ENCODE assay signal across 16 cellular contexts in the genomic region with DNA sequence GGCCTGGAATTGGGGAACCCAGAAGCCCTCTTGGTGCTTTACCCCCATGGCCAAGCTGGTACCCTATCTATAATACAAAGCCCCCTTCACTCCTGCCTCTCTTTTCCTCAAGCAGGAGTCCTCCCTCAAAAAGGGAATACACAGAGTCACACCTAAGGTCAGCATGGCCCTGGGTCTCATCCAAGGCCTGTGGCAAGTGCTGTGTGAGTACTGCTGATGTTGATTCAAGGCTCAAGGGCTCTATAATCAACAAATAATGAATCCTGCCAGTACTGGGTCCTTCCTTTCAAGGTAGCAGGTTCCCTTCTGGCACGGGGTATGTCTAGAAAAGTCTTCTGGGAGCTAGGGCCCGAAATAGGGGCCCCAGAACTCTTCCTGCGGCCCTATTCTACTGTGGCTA.
DNase-seq lines count a peak whose midpoint lies in the region; ATAC-seq and TF ChIP-seq lines count a peak whose summit lies in the region.
"Had no signal": no experiment of that assay in that cellular context is flagged by ENCODE, and none has a peak within 500 bp of the region (broad histone marks: within the 10 kb centered on the region; RNA-seq: fewer than 3 reads in every experiment).

No MANE protein-coding gene starts in this region.

- H3K9me3 ChIP-seq in lower lobe of right lung, result no peaks in the 10 kb centered on the region

- CTCF ChIA-PET in activated CD8-positive, alpha-beta T cell treated with anti-CD3 and anti-CD28 coated beads, Interleukin-2, amount 10 ng/mL, durations not matched to agents 7 days and 5 days (lab: Charles Lee), result no interaction called here

- H3K27me3 Mint-ChIP-seq in stimulated activated memory B cell treated with anti-CD40 and anti-IgM and Interleukin-4, amounts not matched to agents 10 μg/mL and 1 μg/mL and 100 μg/mL, for 72 hours, result peaks cover 48% of the 10 kb centered on the region
- H3K27me3 Mint-ChIP-seq in activated CD8-positive, alpha-beta T cell treated with anti-CD3 and anti-CD28 coated beads, Interleukin-2, amount 10 ng/mL, durations not matched to agents 7 days and 5 days (ENCODE audit: low read depth), result no peaks in the 10 kb centered on the region
- H3K27me3 Mint-ChIP-seq: CD4-positive, alpha-beta T cell had no signal

- no peak overlapping the region for H3K27ac ChIP-seq in lower lobe of right lung

- no peaks in the 10 kb centered on the region for H3K27me3 ChIP-seq in lower lobe of right lung (ENCODE audit: low read depth)

- no peak overlapping the region for H3K4me3 ChIP-seq in lower lobe of right lung

- peak; percentile 95 to 98 for ATAC-seq in lower lobe of right lung
- no peak for ATAC-seq in stimulated activated memory B cell treated with anti-CD40 and anti-IgM and Interleukin-4, amounts not matched to agents 10 μg/mL and 1 μg/mL and 100 μg/mL, for 72 hours
- ATAC-seq in activated CD8-positive, alpha-beta T cell treated with anti-CD3 and anti-CD28 coated beads, Interleukin-2, amount 10 ng/mL, durations not matched to agents 7 days and 5 days, result no peak

- H3K4me1 Mint-ChIP-seq in stimulated activated memory B cell treated with anti-CD40 and anti-IgM and Interleukin-4, amounts not matched to agents 10 μg/mL and 1 μg/mL and 100 μg/mL, for 72 hours, result peaks cover 6% of the 10 kb centered on the region
- no peaks in the 10 kb centered on the region for H3K4me1 Mint-ChIP-seq in activated CD8-positive, alpha-beta T cell treated with anti-CD3 and anti-CD28 coated beads, Interleukin-2, amount 10 ng/mL, durations not matched to agents 7 days and 5 days (ENCODE audit: low read depth)
- H3K4me1 Mint-ChIP-seq: B cell, H9 had no signal

- H3K4me1 ChIP-seq in lower lobe of right lung, result peaks cover 14% of the 10 kb centered on the region

- H3K4me3 Mint-ChIP-seq in stimulated activated memory B cell treated with anti-CD40 and anti-IgM and Interleukin-4, amounts not matched to agents 10 μg/mL and 1 μg/mL and 100 μg/mL, for 72 hours, result no peak overlapping the region
- H3K4me3 Mint-ChIP-seq in activated CD8-positive, alpha-beta T cell treated with anti-CD3 and anti-CD28 coated beads, Interleukin-2, amount 10 ng/mL, durations not matched to agents 7 days and 5 days, result no peak overlapping the region
- H3K4me3 Mint-ChIP-seq: B cell; CD4-positive, alpha-beta T cell; H9 had no signal

- H3K27ac Mint-ChIP-seq in stimulated activated memory B cell treated with anti-CD40 and anti-IgM and Interleukin-4, amounts not matched to agents 10 μg/mL and 1 μg/mL and 100 μg/mL, for 72 hours, result no peak overlapping the region
- H3K27ac Mint-ChIP-seq in activated CD8-positive, alpha-beta T cell treated with anti-CD3 and anti-CD28 coated beads, Interleukin-2, amount 10 ng/mL, durations not matched to agents 7 days and 5 days, result no peak overlapping the region
- H3K27ac Mint-ChIP-seq: B cell; CD4-positive, alpha-beta T cell had no signal

- peaks cover 20% of the 10 kb centered on the region for H3K36me3 Mint-ChIP-seq in stimulated activated memory B cell treated with anti-CD40 and anti-IgM and Interleukin-4, amounts not matched to agents 10 μg/mL and 1 μg/mL and 100 μg/mL, for 72 hours
- H3K36me3 Mint-ChIP-seq in activated CD8-positive, alpha-beta T cell treated with anti-CD3 and anti-CD28 coated beads, Interleukin-2, amount 10 ng/mL, durations not matched to agents 7 days and 5 days (ENCODE audit: low read depth), result no peaks in the 10 kb centered on the region

- H3K9me3 Mint-ChIP-seq in stimulated activated memory B cell treated with anti-CD40 and anti-IgM and Interleukin-4, amounts not matched to agents 10 μg/mL and 1 μg/mL and 100 μg/mL, for 72 hours, result peaks cover 9% of the 10 kb centered on the region
- no peaks in the 10 kb centered on the region for H3K9me3 Mint-ChIP-seq in activated CD8-positive, alpha-beta T cell treated with anti-CD3 and anti-CD28 coated beads, Interleukin-2, amount 10 ng/mL, durations not matched to agents 7 days and 5 days (ENCODE audit: insufficient read depth)
- H3K9me3 Mint-ChIP-seq: H9 had no signal

- peak; percentile 15 for DNase-seq in NCI-H2196 (lab: John Stamatoyannopoulos, UW; ENCODE audit: unreplicated experiment)
- DNase-seq in NCI-H2196 treated with DMSO at 0.1 percent for 48 hours (lab: John Stamatoyannopoulos, UW; ENCODE audit: unreplicated experiment), result no peak
- peak; percentile 9 for DNase-seq in NCI-H510A (lab: John Stamatoyannopoulos, UW)
- DNase-seq in lower lobe of right lung, result peak; percentile 68
- DNase-seq in amniotic stem cell (lab: John Stamatoyannopoulos, UW), result no peak
- no peak for DNase-seq in activated CD8-positive, alpha-beta T cell treated with anti-CD3 and anti-CD28 coated beads, Interleukin-2, amount 10 ng/mL, durations not matched to agents 7 days and 5 days
- DNase-seq: C1 segment of cervical spinal cord; Calu3; CD4-positive, alpha-beta T cell; DMS 273 treated with DMSO at 0.1 percent for 48 hours; DMS79 treated with DMSO at 0.1 percent for 48 hours; EL; GOT3; H9 had no signal

- TF ChIP-seq CTCF in lower lobe of right lung (IDR thresholded peaks at IDR 0.05), result no peak

- intact Hi-C loops in lower lobe of right lung (cut with DNase I), result no loop called here

- POLR2A ChIA-PET in activated CD8-positive, alpha-beta T cell treated with anti-CD3 and anti-CD28 coated beads, Interleukin-2, amount 10 ng/mL, durations not matched to agents 7 days and 5 days (lab: Charles Lee), result no interaction called here

- no peaks in the 10 kb centered on the region for H3K36me3 ChIP-seq in lower lobe of right lung

Comparison
In these comparisons a context has a peak if more than half of its experiments do, and no peak if none do; other contexts are left out.
1. DNase-seq: peak in NCI-H2196 (single experiment), NCI-H510A (single experiment) and lower lobe of right lung (single experiment); none in NCI-H2196 treated with DMSO at 0.1 percent for 48 hours (single experiment), amniotic stem cell (single experiment) and activated CD8-positive, alpha-beta T cell treated with anti-CD3 and anti-CD28 coated beads, Interleukin-2, amount 10 ng/mL, durations not matched to agents 7 days and 5 days (single experiment).
2. ATAC-seq: peak in lower lobe of right lung (2 of 2); none in stimulated activated memory B cell treated with anti-CD40 and anti-IgM and Interleukin-4, amounts not matched to agents 10 μg/mL and 1 μg/mL and 100 μg/mL, for 72 hours (single experiment) and activated CD8-positive, alpha-beta T cell treated with anti-CD3 and anti-CD28 coated beads, Interleukin-2, amount 10 ng/mL, durations not matched to agents 7 days and 5 days (single experiment).